In the genomic region with DNA sequence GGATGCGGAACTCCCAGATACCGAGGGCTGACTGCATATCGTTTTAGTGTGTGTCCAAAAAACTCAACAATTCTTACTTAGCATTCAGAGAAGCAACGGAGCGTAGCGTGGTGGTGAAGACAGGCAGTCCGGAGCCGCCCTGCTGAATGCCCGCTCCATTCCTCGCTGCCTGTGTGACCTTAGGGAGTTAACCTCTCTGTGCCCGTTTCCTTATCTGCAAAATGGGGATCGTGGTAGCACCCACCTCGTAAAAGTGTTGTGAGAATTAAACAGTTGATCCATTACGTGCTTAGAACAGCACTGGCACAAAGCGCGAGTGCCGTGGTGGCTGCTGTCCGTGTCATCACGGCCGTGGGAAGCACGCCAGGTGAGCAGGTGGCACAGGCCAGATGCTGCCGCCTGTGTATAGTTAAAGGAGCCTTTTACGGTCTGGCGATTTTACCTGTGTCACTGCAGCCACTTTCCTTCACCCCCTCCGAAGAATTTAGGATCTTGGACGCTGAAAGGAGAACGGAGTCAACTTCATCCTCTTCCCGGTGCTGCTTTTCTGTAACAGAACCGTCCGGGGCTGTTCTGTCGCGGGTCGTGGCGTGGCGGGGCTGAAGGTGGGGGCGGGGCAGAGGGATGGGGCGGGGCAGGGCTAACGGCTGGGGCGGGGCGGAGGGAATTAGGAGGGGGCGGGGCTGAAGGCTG, we compare ENCODE assay signal across 8 cellular contexts.
DNase-seq lines count a peak whose midpoint lies in the region; ATAC-seq and TF ChIP-seq lines count a peak whose summit lies in the region.

No MANE protein-coding gene starts in this region.

- peaks cover 25% of the 10 kb centered on the region for H3K27me3 ChIP-seq in HL-60 (ENCODE audit: insufficient read depth, poor library complexity, severe bottlenecking)

- no peak for TF ChIP-seq CTCF in HL-60 (IDR thresholded peaks at IDR 0.05; ENCODE audit: insufficient read depth, low read length)

- ATAC-seq in HG03280 (IDR thresholded peaks at IDR 0.05; ENCODE audit: unreplicated experiment) = no peak

- DNase-seq in NCI-H524 (lab: John Stamatoyannopoulos, UW) (peak; percentile 20 to 55), NCI-H524 treated with DMSO at 0.1 percent for 48 hours (lab: John Stamatoyannopoulos, UW) (no peak), HL-60 (ENCODE audit: low read depth in 1 of 2, low spot score in 1 of 2) (no peak), T-helper 2 cell (peak in 4 of 5 experiments; percentile 18 to 46 (median 40)), cerebellar cortex (ENCODE audit: low spot score) (peak; percentile 73), kidney tubule cell (ENCODE audit: low spot score) (peak; percentile 65)
- DNase-seq in stimulated activated CD4-positive, alpha-beta T cell treated with anti-CD3 and anti-CD28 coated beads, Interleukin-4, amount 100 ng/mL, for 1 hour = peak; percentile 31

- H3K27ac ChIP-seq in HL-60 (replicated peaks) = no peak overlapping the region

- H3K4me3 ChIP-seq in HL-60 (replicated peaks; ENCODE audit: insufficient read depth, low read length) = peak overlapping the region; percentile 21; the same call in 1 of the 2 replicates

Comparison
In these comparisons a context has a peak if more than half of its experiments do, and no peak if none do; other contexts are left out.
1. DNase-seq: peak in NCI-H524 (2 of 2), T-helper 2 cell (4 of 5), cerebellar cortex (single experiment), kidney tubule cell (single experiment) and stimulated activated CD4-positive, alpha-beta T cell treated with anti-CD3 and anti-CD28 coated beads, Interleukin-4, amount 100 ng/mL, for 1 hour (single experiment); none in NCI-H524 treated with DMSO at 0.1 percent for 48 hours (single experiment) and HL-60 (0 of 2).